1 cellular context compared by ENCODE assay signal in genomic region chr10:77819210-77820140, GRCh38.
TF ChIP-seq lines count a peak whose summit lies in the region.

No MANE protein-coding gene starts in this region.

TF ChIP-seq in SK-N-SH treated with all-trans-retinoic acid at 6 μM for 48 hours, 23 proteins besides CTCF, POLR2A, EP300 and RAD21 (continued from another document):
- TF ChIP-seq CSRNP3 (CRISPR knock-in tag; IDR thresholded peaks at IDR 0.05) (no peak), PPARA (CRISPR knock-in tag; IDR thresholded peaks at IDR 0.05; ENCODE audit: borderline replicate concordance) (no peak), TOX (CRISPR knock-in tag; IDR thresholded peaks at IDR 0.05; ENCODE audit: borderline replicate concordance) (no peak), CREB5 (CRISPR knock-in tag; IDR thresholded peaks at IDR 0.05; ENCODE audit: low read depth) (no peak), ZNF565 (CRISPR knock-in tag; conservative IDR thresholded peaks at IDR 0.05; ENCODE audit: low read depth) (no peak), ZNF70 (CRISPR knock-in tag; IDR thresholded peaks at IDR 0.05) (no peak), ARNTL (CRISPR knock-in tag; IDR thresholded peaks at IDR 0.05; ENCODE audit: borderline replicate concordance, low read depth) (no peak), PATZ1 (CRISPR knock-in tag; IDR thresholded peaks at IDR 0.05; ENCODE audit: borderline replicate concordance) (no peak), ESRRG (CRISPR knock-in tag; IDR thresholded peaks at IDR 0.05) (no peak)
